1 cellular context compared by ENCODE assay signal in the genomic region with DNA sequence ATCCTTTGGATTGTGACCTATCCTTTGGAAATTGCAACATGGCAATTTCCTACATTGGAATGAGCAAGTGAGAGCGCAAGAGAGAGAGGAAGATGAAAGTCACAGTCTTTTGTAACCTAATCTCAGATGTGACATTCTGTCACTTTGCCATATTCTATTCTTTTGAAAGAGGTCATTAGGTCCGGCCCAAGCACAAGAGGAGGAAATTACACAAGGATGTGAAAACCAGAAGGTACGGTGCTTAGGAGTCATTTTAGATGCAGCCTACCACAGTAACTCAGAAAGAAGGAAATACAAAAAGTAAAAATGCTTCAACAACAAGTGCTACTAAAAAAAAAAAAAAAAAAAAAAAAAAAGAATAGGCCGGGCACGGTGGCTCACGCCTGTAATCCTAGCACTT.
A peak's percentile ranks its signal among the peaks of the same experiment; 100 is the strongest.
TF ChIP-seq lines count a peak whose summit lies in the region.

No MANE protein-coding gene starts in this region.

TF ChIP-seq in HepG2, 621 proteins besides CTCF, POLR2A, EP300 and RAD21 (continued from another document):
- TF ChIP-seq, protein P1, sequence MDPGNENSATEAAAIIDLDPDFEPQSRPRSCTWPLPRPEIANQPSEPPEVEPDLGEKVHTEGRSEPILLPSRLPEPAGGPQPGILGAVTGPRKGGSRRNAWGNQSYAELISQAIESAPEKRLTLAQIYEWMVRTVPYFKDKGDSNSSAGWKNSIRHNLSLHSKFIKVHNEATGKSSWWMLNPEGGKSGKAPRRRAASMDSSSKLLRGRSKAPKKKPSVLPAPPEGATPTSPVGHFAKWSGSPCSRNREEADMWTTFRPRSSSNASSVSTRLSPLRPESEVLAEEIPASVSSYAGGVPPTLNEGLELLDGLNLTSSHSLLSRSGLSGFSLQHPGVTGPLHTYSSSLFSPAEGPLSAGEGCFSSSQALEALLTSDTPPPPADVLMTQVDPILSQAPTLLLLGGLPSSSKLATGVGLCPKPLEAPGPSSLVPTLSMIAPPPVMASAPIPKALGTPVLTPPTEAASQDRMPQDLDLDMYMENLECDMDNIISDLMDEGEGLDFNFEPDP (CRISPR knock-in tag; conservative IDR thresholded peaks at IDR 0.05): 0 out of 2 replicates have a peak, but pooled peaks have one; percentile 62
- TF ChIP-seq CEBPB (IDR thresholded peaks at IDR 0.05; ENCODE audit: borderline replicate concordance, low read depth, low read length): peak; percentile 38; the same call in 1 of the 2 replicates
- TF ChIP-seq NFE2 (CRISPR knock-in tag; IDR thresholded peaks at IDR 0.05): no peak
- no peak for TF ChIP-seq NCOA5 (CRISPR knock-in tag; IDR thresholded peaks at IDR 0.05)
- no peak for TF ChIP-seq HNRNPLL (IDR thresholded peaks at IDR 0.05; ENCODE audit: low read depth, low read length, poor library complexity, severe bottlenecking)
- peak; percentile 16; the same call in 1 of the 2 replicates for TF ChIP-seq CREB1 (IDR thresholded peaks at IDR 0.05)
- no peak for TF ChIP-seq CREB1 (CRISPR knock-in tag; IDR thresholded peaks at IDR 0.05)
